In genomic region chr10:18710201-18710653, GRCh38 we compare ENCODE assay signal across 16 cellular contexts. TPM values are rescaled to one million over a fixed set of nuclear protein-coding genes. Genes with fewer than 3 reads are reported as not detected.
DNase-seq lines count a peak whose midpoint lies in the region; ATAC-seq and TF ChIP-seq lines count a peak whose summit lies in the region.
"Had no signal": no experiment of that assay in that cellular context is flagged by ENCODE, and none has a peak within 500 bp of the region (broad histone marks: within the 10 kb centered on the region; RNA-seq: fewer than 3 reads in every experiment).

No MANE protein-coding gene starts in this region.

- no peaks in the 10 kb centered on the region for H3K4me1 Mint-ChIP-seq in chondrocyte (ENCODE audit: low read depth)
- H3K4me1 Mint-ChIP-seq in stimulated activated memory B cell treated with anti-CD40 and anti-IgM and Interleukin-4, amounts not matched to agents 10 μg/mL and 1 μg/mL and 100 μg/mL, for 72 hours = no peaks in the 10 kb centered on the region
- H3K4me1 Mint-ChIP-seq: IgD-negative memory B cell had no signal

- no peaks in the 10 kb centered on the region for H3K36me3 Mint-ChIP-seq in chondrocyte (ENCODE audit: low read depth)
- no peaks in the 10 kb centered on the region for H3K36me3 Mint-ChIP-seq in stimulated activated memory B cell treated with anti-CD40 and anti-IgM and Interleukin-4, amounts not matched to agents 10 μg/mL and 1 μg/mL and 100 μg/mL, for 72 hours
- H3K36me3 Mint-ChIP-seq: CD4-positive, alpha-beta memory T cell; IgD-negative memory B cell had no signal

- no peak overlapping the region for H3K27ac Mint-ChIP-seq in chondrocyte (ENCODE audit: unreplicated experiment)
- H3K27ac Mint-ChIP-seq in stimulated activated memory B cell treated with anti-CD40 and anti-IgM and Interleukin-4, amounts not matched to agents 10 μg/mL and 1 μg/mL and 100 μg/mL, for 72 hours = no peak overlapping the region
- H3K27ac Mint-ChIP-seq: CD4-positive, alpha-beta memory T cell; IgD-negative memory B cell had no signal

- peak; percentile 48 for ATAC-seq in stimulated activated memory B cell treated with anti-CD40 and anti-IgM and Interleukin-4, amounts not matched to agents 10 μg/mL and 1 μg/mL and 100 μg/mL, for 72 hours
- ATAC-seq: A549 had no signal

- H3K9me3 Mint-ChIP-seq in chondrocyte (ENCODE audit: low read depth) = no peaks in the 10 kb centered on the region
- no peaks in the 10 kb centered on the region for H3K9me3 Mint-ChIP-seq in stimulated activated memory B cell treated with anti-CD40 and anti-IgM and Interleukin-4, amounts not matched to agents 10 μg/mL and 1 μg/mL and 100 μg/mL, for 72 hours

- no peak for TF ChIP-seq CTCF in GM06990 (IDR thresholded peaks at IDR 0.05; ENCODE audit: insufficient read depth, low read length, poor library complexity, severe bottlenecking)
- no peak for TF ChIP-seq CTCF in chondrocyte (IDR thresholded peaks at IDR 0.05)

- H3K4me3 Mint-ChIP-seq in chondrocyte (ENCODE audit: unreplicated experiment) = no peak overlapping the region
- H3K4me3 Mint-ChIP-seq in stimulated activated memory B cell treated with anti-CD40 and anti-IgM and Interleukin-4, amounts not matched to agents 10 μg/mL and 1 μg/mL and 100 μg/mL, for 72 hours = no peak overlapping the region
- H3K4me3 Mint-ChIP-seq: CD4-positive, alpha-beta memory T cell; IgD-negative memory B cell had no signal

- peaks cover 2% of the 10 kb centered on the region for H3K27me3 Mint-ChIP-seq in chondrocyte (ENCODE audit: low read depth)
- H3K27me3 Mint-ChIP-seq in stimulated activated memory B cell treated with anti-CD40 and anti-IgM and Interleukin-4, amounts not matched to agents 10 μg/mL and 1 μg/mL and 100 μg/mL, for 72 hours = no peaks in the 10 kb centered on the region
- H3K27me3 Mint-ChIP-seq: IgD-negative memory B cell had no signal

- H3K27me3 ChIP-seq in GM06990 (replicated peaks; ENCODE audit: control insufficient read depth, insufficient read depth, low read length) (no peaks in the 10 kb centered on the region), H7 (ENCODE audit: control insufficient read depth, insufficient read depth, low read length) (no peaks in the 10 kb centered on the region)
- H3K27me3 ChIP-seq: BE2C had no signal

- H3K4me3 ChIP-seq in GM06990 (replicated peaks; ENCODE audit: low read depth, low read length) (no peak overlapping the region), H7 (ENCODE audit: insufficient read depth, low read depth, low read length) (no peak overlapping the region)
- H3K4me3 ChIP-seq: A549, HAP-1 had no signal

- no peaks in the 10 kb centered on the region for H3K36me3 ChIP-seq in GM06990 (ENCODE audit: control insufficient read depth, insufficient read depth, low read length)
- no peaks in the 10 kb centered on the region for H3K36me3 ChIP-seq in H7 (replicated peaks; ENCODE audit: control insufficient read depth, insufficient read depth, low read length)
- H3K36me3 ChIP-seq: BE2C, HAP-1 had no signal

- peak; percentile 0 for DNase-seq in GM06990 (ENCODE audit: extremely low read depth, insufficient read length)
- DNase-seq in H7 = peak; percentile 37
- peak; percentile 94 for DNase-seq in chondrocyte (ENCODE audit: low spot score)
- DNase-seq in epidermal melanocyte (ENCODE audit: insufficient read length, low spot score) = no peak
- no peak for DNase-seq in pons (ENCODE audit: low spot score)
- no peak for DNase-seq in T-helper 1 cell
- DNase-seq in NCI-H2107 (lab: John Stamatoyannopoulos, UW) = no peak
- DNase-seq: BE2C; CD4-positive, alpha-beta memory T cell; DMS153; DMS79 treated with DMSO at 0.1 percent for 48 hours; EL had no signal

RNA-seq across cellular contexts. Expression of gene ARL5B, which starts 51.0 kb away (rescaled TPM):
- 35.3 and 46.6 TPM in 2 replicates for total RNA-seq in H7 (2014; rRNA removed; shearing (Covaris generic))
- total RNA-seq in chondrocyte = 14.8 to 16.0 TPM (median 15.4 TPM) in 3 replicates

RNA-seq across cellular contexts. Expression of gene NSUN6, which starts 58.8 kb away (rescaled TPM):
- total RNA-seq in H7 (2014; rRNA removed; shearing (Covaris generic)) = 7.2 and 10.3 TPM in 2 replicates
- 3.3 to 6.9 TPM (median 4.6 TPM) in 3 replicates for total RNA-seq in chondrocyte

Comparison
In these comparisons a context has a peak if more than half of its experiments do, and no peak if none do; other contexts are left out.
1. DNase-seq: peak in GM06990 (single experiment), H7 (single experiment) and chondrocyte (single experiment); none in epidermal melanocyte (single experiment), pons (single experiment), T-helper 1 cell (0 of 5) and NCI-H2107 (single experiment).